1 cellular context compared by ENCODE assay signal in the genomic region with DNA sequence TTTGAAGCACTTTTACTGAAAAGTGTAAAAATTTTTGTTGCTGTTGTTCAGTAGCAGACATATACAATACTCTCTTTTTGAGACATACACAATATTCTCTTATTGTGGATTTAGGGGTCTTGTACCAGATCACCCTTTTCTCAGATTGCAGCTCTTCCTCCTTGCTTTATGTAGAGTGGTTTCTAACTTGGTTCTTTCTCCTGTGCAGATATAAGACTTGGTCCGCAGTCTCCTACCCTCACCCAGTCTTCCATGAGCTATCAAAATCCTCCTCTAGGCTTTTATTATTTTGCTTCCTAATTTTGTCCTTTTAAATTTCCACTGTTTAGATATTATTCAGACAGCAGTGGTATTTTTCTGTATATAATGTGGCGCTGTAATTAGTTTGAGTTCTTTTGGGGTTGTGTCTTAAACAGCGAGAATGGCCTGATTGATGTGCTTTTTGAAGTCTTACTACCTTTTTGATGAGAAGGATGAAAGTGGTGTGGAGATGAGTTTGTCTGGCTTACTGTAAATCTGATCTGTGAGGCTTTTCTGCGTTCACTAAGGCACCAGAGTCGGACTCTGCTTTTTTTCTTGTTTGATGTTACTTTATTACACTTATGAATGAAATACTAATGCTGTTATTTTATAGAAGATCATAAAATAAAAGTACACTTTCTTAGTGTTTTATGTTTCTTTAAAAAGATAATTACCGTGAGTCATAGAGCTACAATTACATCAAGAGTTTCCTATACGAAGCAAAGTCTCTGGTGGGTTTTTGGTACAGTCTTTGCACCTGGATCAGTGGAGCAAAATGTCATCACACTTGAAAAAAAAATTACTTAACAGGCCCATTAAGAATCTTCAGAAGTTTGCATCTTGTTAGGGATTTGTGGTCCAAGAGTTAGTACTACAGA.
TF ChIP-seq lines count a peak whose summit lies in the region.

No MANE protein-coding gene starts in this region.

TF ChIP-seq in WTC11, 78 proteins besides CTCF, POLR2A, EP300 and RAD21 (continued from another document):
- TF ChIP-seq, protein P1, sequence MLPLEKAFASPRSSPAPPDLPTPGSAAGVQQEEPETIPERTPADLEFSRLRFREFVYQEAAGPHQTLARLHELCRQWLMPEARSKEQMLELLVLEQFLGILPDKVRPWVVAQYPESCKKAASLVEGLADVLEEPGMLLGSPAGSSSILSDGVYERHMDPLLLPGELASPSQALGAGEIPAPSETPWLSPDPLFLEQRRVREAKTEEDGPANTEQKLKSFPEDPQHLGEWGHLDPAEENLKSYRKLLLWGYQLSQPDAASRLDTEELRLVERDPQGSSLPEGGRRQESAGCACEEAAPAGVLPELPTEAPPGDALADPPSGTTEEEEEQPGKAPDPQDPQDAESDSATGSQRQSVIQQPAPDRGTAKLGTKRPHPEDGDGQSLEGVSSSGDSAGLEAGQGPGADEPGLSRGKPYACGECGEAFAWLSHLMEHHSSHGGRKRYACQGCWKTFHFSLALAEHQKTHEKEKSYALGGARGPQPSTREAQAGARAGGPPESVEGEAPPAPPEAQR (CRISPR knock-in tag; IDR thresholded peaks at IDR 0.05): no peak
- no peak for TF ChIP-seq ZNF396 (CRISPR knock-in tag; IDR thresholded peaks at IDR 0.05; ENCODE audit: borderline replicate concordance)
- no peak for TF ChIP-seq CREB1 (CRISPR knock-in tag; IDR thresholded peaks at IDR 0.05)
